ENCODE assay signal across 1 cellular context in the genomic region with DNA sequence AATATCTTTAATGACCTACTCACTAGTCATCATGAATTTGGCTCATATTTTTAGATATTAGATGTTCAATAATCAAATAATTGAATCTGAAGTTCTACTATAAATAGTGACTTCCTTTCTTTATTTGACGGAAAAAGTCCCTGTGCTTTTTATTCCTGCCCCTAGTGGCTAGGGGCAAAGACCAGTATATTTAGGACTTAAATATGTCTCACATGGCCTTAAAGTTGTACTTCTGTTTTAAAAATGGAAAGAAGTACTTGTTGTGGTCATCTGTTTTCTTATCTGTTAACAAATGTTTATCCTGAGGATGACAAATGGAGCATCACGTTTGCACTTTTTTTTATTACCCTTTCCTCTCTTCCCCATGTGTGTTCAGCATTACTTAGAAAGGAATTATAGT.
A peak's percentile ranks its signal among the peaks of the same experiment; 100 is the strongest.
TF ChIP-seq lines count a peak whose summit lies in the region.

No MANE protein-coding gene starts in this region.

TF ChIP-seq in GM12878, 131 proteins besides CTCF, POLR2A, EP300 and RAD21 (continued from another document):
- TF ChIP-seq, protein P1, sequence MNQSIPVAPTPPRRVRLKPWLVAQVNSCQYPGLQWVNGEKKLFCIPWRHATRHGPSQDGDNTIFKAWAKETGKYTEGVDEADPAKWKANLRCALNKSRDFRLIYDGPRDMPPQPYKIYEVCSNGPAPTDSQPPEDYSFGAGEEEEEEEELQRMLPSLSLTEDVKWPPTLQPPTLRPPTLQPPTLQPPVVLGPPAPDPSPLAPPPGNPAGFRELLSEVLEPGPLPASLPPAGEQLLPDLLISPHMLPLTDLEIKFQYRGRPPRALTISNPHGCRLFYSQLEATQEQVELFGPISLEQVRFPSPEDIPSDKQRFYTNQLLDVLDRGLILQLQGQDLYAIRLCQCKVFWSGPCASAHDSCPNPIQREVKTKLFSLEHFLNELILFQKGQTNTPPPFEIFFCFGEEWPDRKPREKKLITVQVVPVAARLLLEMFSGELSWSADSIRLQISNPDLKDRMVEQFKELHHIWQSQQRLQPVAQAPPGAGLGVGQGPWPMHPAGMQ (IDR thresholded peaks at IDR 0.05; ENCODE audit: borderline replicate concordance) = no peak
- TF ChIP-seq, protein P2, sequence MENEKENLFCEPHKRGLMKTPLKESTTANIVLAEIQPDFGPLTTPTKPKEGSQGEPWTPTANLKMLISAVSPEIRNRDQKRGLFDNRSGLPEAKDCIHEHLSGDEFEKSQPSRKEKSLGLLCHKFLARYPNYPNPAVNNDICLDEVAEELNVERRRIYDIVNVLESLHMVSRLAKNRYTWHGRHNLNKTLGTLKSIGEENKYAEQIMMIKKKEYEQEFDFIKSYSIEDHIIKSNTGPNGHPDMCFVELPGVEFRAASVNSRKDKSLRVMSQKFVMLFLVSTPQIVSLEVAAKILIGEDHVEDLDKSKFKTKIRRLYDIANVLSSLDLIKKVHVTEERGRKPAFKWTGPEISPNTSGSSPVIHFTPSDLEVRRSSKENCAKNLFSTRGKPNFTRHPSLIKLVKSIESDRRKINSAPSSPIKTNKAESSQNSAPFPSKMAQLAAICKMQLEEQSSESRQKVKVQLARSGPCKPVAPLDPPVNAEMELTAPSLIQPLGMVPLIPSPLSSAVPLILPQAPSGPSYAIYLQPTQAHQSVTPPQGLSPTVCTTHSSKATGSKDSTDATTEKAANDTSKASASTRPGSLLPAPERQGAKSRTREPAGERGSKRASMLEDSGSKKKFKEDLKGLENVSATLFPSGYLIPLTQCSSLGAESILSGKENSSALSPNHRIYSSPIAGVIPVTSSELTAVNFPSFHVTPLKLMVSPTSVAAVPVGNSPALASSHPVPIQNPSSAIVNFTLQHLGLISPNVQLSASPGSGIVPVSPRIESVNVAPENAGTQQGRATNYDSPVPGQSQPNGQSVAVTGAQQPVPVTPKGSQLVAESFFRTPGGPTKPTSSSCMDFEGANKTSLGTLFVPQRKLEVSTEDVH (IDR thresholded peaks at IDR 0.05; ENCODE audit: low read depth, partially characterized antibody) = no peak
- TF ChIP-seq RELA (IDR thresholded peaks at IDR 0.05; ENCODE audit: borderline replicate concordance, partially characterized antibody) (no peak), SP1 (IDR thresholded peaks at IDR 0.05; ENCODE audit: low read depth, low read length) (no peak), SPI1 (IDR thresholded peaks at IDR 0.05; ENCODE audit: borderline replicate concordance, insufficient read depth, low read depth, low read length) (no peak), NFXL1 (IDR thresholded peaks at IDR 0.05; ENCODE audit: borderline replicate concordance) (no peak), LARP7 (IDR thresholded peaks at IDR 0.05) (no peak)
- TF ChIP-seq, protein P3, sequence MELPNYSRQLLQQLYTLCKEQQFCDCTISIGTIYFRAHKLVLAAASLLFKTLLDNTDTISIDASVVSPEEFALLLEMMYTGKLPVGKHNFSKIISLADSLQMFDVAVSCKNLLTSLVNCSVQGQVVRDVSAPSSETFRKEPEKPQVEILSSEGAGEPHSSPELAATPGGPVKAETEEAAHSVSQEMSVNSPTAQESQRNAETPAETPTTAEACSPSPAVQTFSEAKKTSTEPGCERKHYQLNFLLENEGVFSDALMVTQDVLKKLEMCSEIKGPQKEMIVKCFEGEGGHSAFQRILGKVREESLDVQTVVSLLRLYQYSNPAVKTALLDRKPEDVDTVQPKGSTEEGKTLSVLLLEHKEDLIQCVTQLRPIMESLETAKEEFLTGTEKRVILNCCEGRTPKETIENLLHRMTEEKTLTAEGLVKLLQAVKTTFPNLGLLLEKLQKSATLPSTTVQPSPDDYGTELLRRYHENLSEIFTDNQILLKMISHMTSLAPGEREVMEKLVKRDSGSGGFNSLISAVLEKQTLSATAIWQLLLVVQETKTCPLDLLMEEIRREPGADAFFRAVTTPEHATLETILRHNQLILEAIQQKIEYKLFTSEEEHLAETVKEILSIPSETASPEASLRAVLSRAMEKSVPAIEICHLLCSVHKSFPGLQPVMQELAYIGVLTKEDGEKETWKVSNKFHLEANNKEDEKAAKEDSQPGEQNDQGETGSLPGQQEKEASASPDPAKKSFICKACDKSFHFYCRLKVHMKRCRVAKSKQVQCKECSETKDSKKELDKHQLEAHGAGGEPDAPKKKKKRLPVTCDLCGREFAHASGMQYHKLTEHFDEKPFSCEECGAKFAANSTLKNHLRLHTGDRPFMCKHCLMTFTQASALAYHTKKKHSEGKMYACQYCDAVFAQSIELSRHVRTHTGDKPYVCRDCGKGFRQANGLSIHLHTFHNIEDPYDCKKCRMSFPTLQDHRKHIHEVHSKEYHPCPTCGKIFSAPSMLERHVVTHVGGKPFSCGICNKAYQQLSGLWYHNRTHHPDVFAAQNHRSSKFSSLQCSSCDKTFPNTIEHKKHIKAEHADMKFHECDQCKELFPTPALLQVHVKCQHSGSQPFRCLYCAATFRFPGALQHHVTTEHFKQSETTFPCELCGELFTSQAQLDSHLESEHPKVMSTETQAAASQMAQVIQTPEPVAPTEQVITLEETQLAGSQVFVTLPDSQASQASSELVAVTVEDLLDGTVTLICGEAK (IDR thresholded peaks at IDR 0.05; ENCODE audit: borderline replicate concordance) = no peak
- TF ChIP-seq, protein P4, sequence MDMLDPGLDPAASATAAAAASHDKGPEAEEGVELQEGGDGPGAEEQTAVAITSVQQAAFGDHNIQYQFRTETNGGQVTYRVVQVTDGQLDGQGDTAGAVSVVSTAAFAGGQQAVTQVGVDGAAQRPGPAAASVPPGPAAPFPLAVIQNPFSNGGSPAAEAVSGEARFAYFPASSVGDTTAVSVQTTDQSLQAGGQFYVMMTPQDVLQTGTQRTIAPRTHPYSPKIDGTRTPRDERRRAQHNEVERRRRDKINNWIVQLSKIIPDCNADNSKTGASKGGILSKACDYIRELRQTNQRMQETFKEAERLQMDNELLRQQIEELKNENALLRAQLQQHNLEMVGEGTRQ (IDR thresholded peaks at IDR 0.05; ENCODE audit: borderline replicate concordance, low read depth, low read length) = no peak
- TF ChIP-seq, protein P5, sequence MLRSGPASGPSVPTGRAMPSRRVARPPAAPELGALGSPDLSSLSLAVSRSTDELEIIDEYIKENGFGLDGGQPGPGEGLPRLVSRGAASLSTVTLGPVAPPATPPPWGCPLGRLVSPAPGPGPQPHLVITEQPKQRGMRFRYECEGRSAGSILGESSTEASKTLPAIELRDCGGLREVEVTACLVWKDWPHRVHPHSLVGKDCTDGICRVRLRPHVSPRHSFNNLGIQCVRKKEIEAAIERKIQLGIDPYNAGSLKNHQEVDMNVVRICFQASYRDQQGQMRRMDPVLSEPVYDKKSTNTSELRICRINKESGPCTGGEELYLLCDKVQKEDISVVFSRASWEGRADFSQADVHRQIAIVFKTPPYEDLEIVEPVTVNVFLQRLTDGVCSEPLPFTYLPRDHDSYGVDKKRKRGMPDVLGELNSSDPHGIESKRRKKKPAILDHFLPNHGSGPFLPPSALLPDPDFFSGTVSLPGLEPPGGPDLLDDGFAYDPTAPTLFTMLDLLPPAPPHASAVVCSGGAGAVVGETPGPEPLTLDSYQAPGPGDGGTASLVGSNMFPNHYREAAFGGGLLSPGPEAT (IDR thresholded peaks at IDR 0.05; ENCODE audit: low read depth) = peak; percentile 23; the same call in 1 of the 2 replicates
